22 cellular contexts compared by ENCODE assay signal in genomic region chr11:77200351-77200750, GRCh38.
"Had no signal": no experiment of that assay in that cellular context is flagged by ENCODE, and none has a peak within 500 bp of the region (broad histone marks: within the 10 kb centered on the region; RNA-seq: fewer than 3 reads in every experiment).

No MANE protein-coding gene starts in this region.

- H3K79me2 ChIP-seq: parathyroid adenoma had no signal

- H3K27me3 ChIP-seq: esophagus squamous epithelium, right lobe of liver, suprapubic skin had no signal

- H3K9me3 ChIP-seq: esophagus squamous epithelium, lower lobe of right lung, right lobe of liver, suprapubic skin had no signal

- ATAC-seq: effector memory CD8-positive, alpha-beta T cell; left ventricle myocardium superior; lower lobe of right lung; natural killer cell; right lobe of liver; stimulated activated naive B cell treated with anti-CD40 and anti-IgM and Interleukin-4, amounts not matched to agents 10 μg/mL and 1 μg/mL and 100 μg/mL, for 72 hours had no signal

- H3K27me3 Mint-ChIP-seq: stimulated activated naive B cell treated with anti-CD40 and anti-IgM and Interleukin-4, amounts not matched to agents 10 μg/mL and 1 μg/mL and 100 μg/mL, for 72 hours; stimulated activated naive CD8-positive, alpha-beta T cell treated with anti-CD3 and anti-CD28 coated beads, Interleukin-15, Interleukin-2, amounts not matched to agents 100 ng/mL and 50 ng/mL, for 24 hours had no signal

- H3K36me3 ChIP-seq: esophagus squamous epithelium, lower lobe of right lung, suprapubic skin had no signal

- H3K4me1 ChIP-seq: esophagus squamous epithelium, lower lobe of right lung, parathyroid adenoma, right lobe of liver, suprapubic skin had no signal

- H3K27ac ChIP-seq: esophagus squamous epithelium, lower lobe of right lung, parathyroid adenoma, right lobe of liver, suprapubic skin had no signal

- H3K9me3 Mint-ChIP-seq: effector memory CD8-positive, alpha-beta T cell; immature natural killer cell; natural killer cell; stimulated activated naive B cell treated with anti-CD40 and anti-IgM and Interleukin-4, amounts not matched to agents 10 μg/mL and 1 μg/mL and 100 μg/mL, for 72 hours; stimulated activated naive CD8-positive, alpha-beta T cell treated with anti-CD3 and anti-CD28 coated beads, Interleukin-15, Interleukin-2, amounts not matched to agents 100 ng/mL and 50 ng/mL, for 24 hours had no signal

- H3K36me3 Mint-ChIP-seq: immature natural killer cell; natural killer cell; stimulated activated naive B cell treated with anti-CD40 and anti-IgM and Interleukin-4, amounts not matched to agents 10 μg/mL and 1 μg/mL and 100 μg/mL, for 72 hours had no signal

- H3K4me3 Mint-ChIP-seq: effector memory CD8-positive, alpha-beta T cell; immature natural killer cell; natural killer cell; stimulated activated naive B cell treated with anti-CD40 and anti-IgM and Interleukin-4, amounts not matched to agents 10 μg/mL and 1 μg/mL and 100 μg/mL, for 72 hours; stimulated activated naive CD8-positive, alpha-beta T cell treated with anti-CD3 and anti-CD28 coated beads, Interleukin-15, Interleukin-2, amounts not matched to agents 100 ng/mL and 50 ng/mL, for 24 hours had no signal

- H3K27ac Mint-ChIP-seq: immature natural killer cell; natural killer cell; progenitor cell of endocrine pancreas; stimulated activated naive B cell treated with anti-CD40 and anti-IgM and Interleukin-4, amounts not matched to agents 10 μg/mL and 1 μg/mL and 100 μg/mL, for 72 hours had no signal

- H3K4me1 Mint-ChIP-seq: immature natural killer cell, natural killer cell had no signal

- H2AFZ ChIP-seq: parathyroid adenoma had no signal

- H3K4me3 ChIP-seq: esophagus squamous epithelium, lower lobe of right lung, right lobe of liver, suprapubic skin had no signal

- DNase-seq: cortex of kidney; effector memory CD8-positive, alpha-beta T cell; erythroblast; esophagus squamous epithelium; foreskin melanocyte; hypothalamus; immature natural killer cell; islet precursor cell; kidney glomerular epithelial cell; left ventricle myocardium superior; natural killer cell; small intestine; stimulated activated CD4-positive, alpha-beta T cell treated with anti-CD3 and anti-CD28 coated beads, Interleukin-15, amount 100 ng/mL, for 24 hours; stimulated activated CD4-positive, alpha-beta T cell treated with anti-CD3 and anti-CD28 coated beads, Interleukin-2, amount 100 ng/mL, for 48 hours; stimulated activated naive B cell treated with anti-CD40 and anti-IgM and Interleukin-4, amounts not matched to agents 10 μg/mL and 1 μg/mL and 100 μg/mL, for 72 hours; trophoblast cell had no signal
